Comparison of ENCODE assay signal across 35 cellular contexts in genomic region chr10:7327885-7328284, GRCh38.
"Had no signal": no experiment of that assay in that cellular context is flagged by ENCODE, and none has a peak within 500 bp of the region (broad histone marks: within the 10 kb centered on the region; RNA-seq: fewer than 3 reads in every experiment).

No MANE protein-coding gene starts in this region.

- H3K4me3 ChIP-seq: MG63 had no signal

- DNase-seq: Karpas-422, Kasumi-1, MG63, MM.1S, MV-4-11, NCI-H1048, NCI-H1092, NCI-H1092 treated with DMSO at 0.1 percent for 48 hours, NCI-H1105, NCI-H1105 treated with DMSO at 0.1 percent for 48 hours, NCI-H1417, NCI-H1417 treated with DMSO at 0.1 percent for 48 hours, NCI-H1436, NCI-H1436 treated with DMSO at 0.1 percent for 48 hours, NCI-H146, NCI-H1694, NCI-H1694 treated with DMSO at 0.1 percent for 48 hours, NCI-H187, NCI-H187 treated with DMSO at 0.1 percent for 48 hours, NCI-H1930, NCI-H2029, NCI-H2029 treated with DMSO at 0.1 percent for 48 hours, NCI-H2081, NCI-H2081 treated with DMSO at 0.1 percent for 48 hours, NCI-H2107, NCI-H2171, NCI-H2171 treated with DMSO at 0.1 percent for 48 hours, NCI-H2227 treated with DMSO at 0.1 percent for 48 hours, NCI-H226, NCI-H345, NCI-H446, NCI-H446 treated with DMSO at 0.1 percent for 48 hours, NCI-H510A, NCI-H510A treated with DMSO at 0.1 percent for 48 hours, NCI-H524 had no signal

- H3K27me3 ChIP-seq: MG63 had no signal

- H3K36me3 ChIP-seq: MG63 had no signal

- H3K9me3 ChIP-seq: MG63 had no signal
